ENCODE assay signal across 28 cellular contexts in the genomic region with DNA sequence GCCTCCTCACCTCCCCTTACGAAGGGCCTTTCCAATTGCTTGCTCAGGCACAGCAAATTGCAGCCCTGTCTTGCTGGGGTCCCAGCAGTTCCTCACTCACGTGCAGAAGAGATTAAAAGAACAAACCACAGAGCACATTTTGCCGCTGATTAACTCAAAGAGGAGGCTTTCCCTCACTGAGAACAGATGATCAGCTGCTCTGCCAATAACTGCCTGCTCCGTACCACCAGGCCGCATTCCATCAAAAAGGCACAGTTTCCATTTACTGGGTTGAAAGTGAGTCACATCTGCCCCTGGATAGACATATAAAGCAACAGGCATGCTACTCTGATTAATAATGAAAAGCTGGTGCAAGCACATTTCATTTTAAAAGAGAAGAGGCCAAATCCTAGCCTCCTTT.
"Had no signal": no experiment of that assay in that cellular context is flagged by ENCODE, and none has a peak within 500 bp of the region (broad histone marks: within the 10 kb centered on the region; RNA-seq: fewer than 3 reads in every experiment).

No MANE protein-coding gene starts in this region.

- H3K9me3 Mint-ChIP-seq: type B pancreatic cell had no signal

- H3K27me3 Mint-ChIP-seq: stimulated activated memory B cell treated with anti-CD40 and anti-IgM and Interleukin-4, amounts not matched to agents 10 μg/mL and 1 μg/mL and 100 μg/mL, for 72 hours; stimulated activated naive B cell treated with anti-CD40 and anti-IgM and Interleukin-4, amounts not matched to agents 10 μg/mL and 1 μg/mL and 100 μg/mL, for 72 hours; stimulated activated naive CD8-positive, alpha-beta T cell treated with anti-CD3 and anti-CD28 coated beads, Interleukin-15, amount 100 ng/mL, for 72 hours; stimulated activated naive CD8-positive, alpha-beta T cell treated with anti-CD3 and anti-CD28 coated beads, Interleukin-15, Interleukin-2, amounts not matched to agents 100 ng/mL and 50 ng/mL, for 24 hours had no signal

- H3K9me3 ChIP-seq: suprapubic skin, testis, thoracic aorta, thyroid gland, transverse colon, upper lobe of right lung, uterus, vagina had no signal

- H3K36me3 Mint-ChIP-seq: stimulated activated effector memory CD8-positive, alpha-beta T cell treated with anti-CD3 and anti-CD28 coated beads, Interleukin-12 subunit alpha, Interleukin-12 subunit beta, amount 100 ng/mL, for 72 hours; stimulated activated memory B cell treated with anti-CD40 and anti-IgM and Interleukin-4, amounts not matched to agents 10 μg/mL and 1 μg/mL and 100 μg/mL, for 72 hours; stimulated activated naive B cell treated with anti-CD40 and anti-IgM and Interleukin-4, amounts not matched to agents 10 μg/mL and 1 μg/mL and 100 μg/mL, for 72 hours; type B pancreatic cell had no signal

- H3K4me3 Mint-ChIP-seq: stimulated activated effector memory CD8-positive, alpha-beta T cell treated with anti-CD3 and anti-CD28 coated beads, Interleukin-12 subunit alpha, Interleukin-12 subunit beta, amount 100 ng/mL, for 72 hours; stimulated activated memory B cell treated with anti-CD40 and anti-IgM and Interleukin-4, amounts not matched to agents 10 μg/mL and 1 μg/mL and 100 μg/mL, for 72 hours; stimulated activated naive B cell treated with anti-CD40 and anti-IgM and Interleukin-4, amounts not matched to agents 10 μg/mL and 1 μg/mL and 100 μg/mL, for 72 hours; stimulated activated naive CD8-positive, alpha-beta T cell treated with anti-CD3 and anti-CD28 coated beads, Interleukin-15, amount 100 ng/mL, for 72 hours; stimulated activated naive CD8-positive, alpha-beta T cell treated with anti-CD3 and anti-CD28 coated beads, Interleukin-15, Interleukin-2, amounts not matched to agents 100 ng/mL and 50 ng/mL, for 24 hours; type B pancreatic cell had no signal

- H3K4me3 ChIP-seq: stomach, suprapubic skin, testis, thoracic aorta, thyroid gland, tibial artery, tibial nerve, transverse colon, upper lobe of left lung, upper lobe of right lung, uterus, vagina had no signal

- H3K4me1 ChIP-seq: stomach, suprapubic skin, testis, thyroid gland, tibial nerve, transverse colon, upper lobe of left lung, upper lobe of right lung, uterus, vagina had no signal

- ATAC-seq: stimulated activated effector memory CD8-positive, alpha-beta T cell treated with anti-CD3 and anti-CD28 coated beads, Interleukin-12 subunit alpha, Interleukin-12 subunit beta, amount 100 ng/mL, for 72 hours; stimulated activated memory B cell treated with anti-CD40 and anti-IgM and Interleukin-4, amounts not matched to agents 10 μg/mL and 1 μg/mL and 100 μg/mL, for 72 hours; stimulated activated naive B cell treated with anti-CD40 and anti-IgM and Interleukin-4, amounts not matched to agents 10 μg/mL and 1 μg/mL and 100 μg/mL, for 72 hours; stimulated activated naive CD8-positive, alpha-beta T cell treated with anti-CD3 and anti-CD28 coated beads, Interleukin-15, amount 100 ng/mL, for 72 hours; stimulated activated naive CD8-positive, alpha-beta T cell treated with anti-CD3 and anti-CD28 coated beads, Interleukin-15, Interleukin-2, amounts not matched to agents 100 U/mL and 50 U/mL, for 24 hours; upper lobe of right lung had no signal

- H3K27ac Mint-ChIP-seq: stimulated activated effector memory CD8-positive, alpha-beta T cell treated with anti-CD3 and anti-CD28 coated beads, Interleukin-12 subunit alpha, Interleukin-12 subunit beta, amount 100 ng/mL, for 72 hours; stimulated activated memory B cell treated with anti-CD40 and anti-IgM and Interleukin-4, amounts not matched to agents 10 μg/mL and 1 μg/mL and 100 μg/mL, for 72 hours; stimulated activated naive B cell treated with anti-CD40 and anti-IgM and Interleukin-4, amounts not matched to agents 10 μg/mL and 1 μg/mL and 100 μg/mL, for 72 hours; stimulated activated naive CD8-positive, alpha-beta T cell treated with anti-CD3 and anti-CD28 coated beads, Interleukin-15, Interleukin-2, amounts not matched to agents 100 ng/mL and 50 ng/mL, for 24 hours; type B pancreatic cell had no signal

- DNase-seq: stimulated activated CD4-positive, alpha-beta T cell treated with anti-CD3 and anti-CD28 coated beads, Interleukin-2, amount 100 ng/mL, for 48 hours; stimulated activated CD4-positive, alpha-beta T cell treated with anti-CD3 and anti-CD28 coated beads, Interleukin-4, amount 100 ng/mL, for 1 hour; stimulated activated CD4-positive, alpha-beta T cell treated with anti-CD3 and anti-CD28 coated beads, Interleukin-4, amount 100 ng/mL, for 24 hours; stimulated activated CD4-positive, alpha-beta T cell treated with anti-CD3 and anti-CD28 coated beads, Interleukin-4, amount 100 ng/mL, for 4 hours; stimulated activated CD8-positive, alpha-beta memory T cell treated with anti-CD3 and anti-CD28 coated beads, Interleukin-4, amount 100 ng/mL, for 48 hours; stimulated activated naive B cell treated with anti-CD40 and anti-IgM and Interleukin-4, amounts not matched to agents 10 μg/mL and 1 μg/mL and 100 μg/mL, for 72 hours; stimulated activated naive CD4-positive, alpha-beta T cell; stimulated activated naive CD4-positive, alpha-beta T cell treated with Interleukin-2 at 50 U/mL for 16 hours; stimulated activated naive CD8-positive, alpha-beta T cell treated with anti-CD3 and anti-CD28 coated beads, Interleukin-15, amount 100 ng/mL, for 72 hours; stimulated activated naive CD8-positive, alpha-beta T cell treated with anti-CD3 and anti-CD28 coated beads, Interleukin-15, Interleukin-2, amounts not matched to agents 100 U/mL and 50 U/mL, for 24 hours; stomach; substantia nigra; testis; thyroid gland; tibial artery; transverse colon; trophoblast cell; upper lobe of left lung; upper lobe of right lung; uterus had no signal

- H3K4me1 Mint-ChIP-seq: stimulated activated effector memory CD8-positive, alpha-beta T cell treated with anti-CD3 and anti-CD28 coated beads, Interleukin-12 subunit alpha, Interleukin-12 subunit beta, amount 100 ng/mL, for 72 hours; stimulated activated memory B cell treated with anti-CD40 and anti-IgM and Interleukin-4, amounts not matched to agents 10 μg/mL and 1 μg/mL and 100 μg/mL, for 72 hours; stimulated activated naive B cell treated with anti-CD40 and anti-IgM and Interleukin-4, amounts not matched to agents 10 μg/mL and 1 μg/mL and 100 μg/mL, for 72 hours; stimulated activated naive CD8-positive, alpha-beta T cell treated with anti-CD3 and anti-CD28 coated beads, Interleukin-15, amount 100 ng/mL, for 72 hours had no signal

- H3K27me3 ChIP-seq: stomach, suprapubic skin, testis, thyroid gland, tibial artery, tibial nerve, transverse colon, upper lobe of left lung, upper lobe of right lung, uterus, vagina had no signal

- H3K36me3 ChIP-seq: stomach, suprapubic skin, thoracic aorta, thyroid gland, tibial artery, tibial nerve, transverse colon, upper lobe of left lung, upper lobe of right lung, uterus, vagina had no signal

- H3K27ac ChIP-seq: stomach, suprapubic skin, testis, thoracic aorta, thyroid gland, tibial artery, tibial nerve, transverse colon, upper lobe of left lung, upper lobe of right lung, uterus, vagina had no signal
